1 cellular context compared by ENCODE assay signal in genomic region chr11:126115820-126116319, GRCh38.
TF ChIP-seq lines count a peak whose summit lies in the region.

No MANE protein-coding gene starts in this region.

TF ChIP-seq in HepG2, 621 proteins besides CTCF, POLR2A, EP300 and RAD21 (continued from another document and continues in another):
- peak; percentile 62; the same call in 1 of the 2 replicates for TF ChIP-seq ZBED4 (CRISPR knock-in tag; IDR thresholded peaks at IDR 0.05; ENCODE audit: borderline replicate concordance)
- TF ChIP-seq ZNF3 (CRISPR knock-in tag; IDR thresholded peaks at IDR 0.05): no peak; the same call in 1 of the 2 replicates
- peak; percentile 72 for TF ChIP-seq FOXA1 (IDR thresholded peaks at IDR 0.05)
- peak; percentile 98 for TF ChIP-seq FOXA1 (CRISPR knock-in tag; IDR thresholded peaks at IDR 0.05)
- TF ChIP-seq HOXA3 (CRISPR knock-in tag; IDR thresholded peaks at IDR 0.05): peak; percentile 60; the same call in 1 of the 2 replicates
- peak; percentile 68; the same call in 1 of the 2 replicates for TF ChIP-seq MYNN (CRISPR knock-in tag; IDR thresholded peaks at IDR 0.05; ENCODE audit: low read depth)
- TF ChIP-seq IRF1 (CRISPR knock-in tag; IDR thresholded peaks at IDR 0.05; ENCODE audit: low read depth): 0 out of 2 replicates have a peak, but pooled peaks have one; percentile 27
- peak; percentile 86; the same call in 1 of the 2 replicates for TF ChIP-seq SKIL (CRISPR knock-in tag; IDR thresholded peaks at IDR 0.05; ENCODE audit: borderline replicate concordance)
- peak; percentile 27 for TF ChIP-seq TCF7 (IDR thresholded peaks at IDR 0.05; ENCODE audit: low read depth)
- peak; percentile 89 for TF ChIP-seq MED1 (CRISPR knock-in tag; IDR thresholded peaks at IDR 0.05)
- peak; percentile 87; the same call in 1 of the 2 replicates for TF ChIP-seq FOXO1 (CRISPR knock-in tag; IDR thresholded peaks at IDR 0.05)
- TF ChIP-seq TOPORS (CRISPR knock-in tag; IDR thresholded peaks at IDR 0.05): no peak
- TF ChIP-seq NFKBIZ (CRISPR knock-in tag; IDR thresholded peaks at IDR 0.05): peak; percentile 70; the same call in 1 of the 2 replicates
- TF ChIP-seq, protein P1, sequence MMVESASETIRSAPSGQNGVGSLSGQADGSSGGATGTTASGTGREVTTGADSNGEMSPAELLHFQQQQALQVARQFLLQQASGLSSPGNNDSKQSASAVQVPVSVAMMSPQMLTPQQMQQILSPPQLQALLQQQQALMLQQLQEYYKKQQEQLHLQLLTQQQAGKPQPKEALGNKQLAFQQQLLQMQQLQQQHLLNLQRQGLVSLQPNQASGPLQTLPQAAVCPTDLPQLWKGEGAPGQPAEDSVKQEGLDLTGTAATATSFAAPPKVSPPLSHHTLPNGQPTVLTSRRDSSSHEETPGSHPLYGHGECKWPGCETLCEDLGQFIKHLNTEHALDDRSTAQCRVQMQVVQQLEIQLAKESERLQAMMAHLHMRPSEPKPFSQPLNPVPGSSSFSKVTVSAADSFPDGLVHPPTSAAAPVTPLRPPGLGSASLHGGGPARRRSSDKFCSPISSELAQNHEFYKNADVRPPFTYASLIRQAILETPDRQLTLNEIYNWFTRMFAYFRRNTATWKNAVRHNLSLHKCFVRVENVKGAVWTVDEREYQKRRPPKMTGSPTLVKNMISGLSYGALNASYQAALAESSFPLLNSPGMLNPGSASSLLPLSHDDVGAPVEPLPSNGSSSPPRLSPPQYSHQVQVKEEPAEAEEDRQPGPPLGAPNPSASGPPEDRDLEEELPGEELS (CRISPR knock-in tag; IDR thresholded peaks at IDR 0.05): peak; percentile 95
- peak; percentile 62 for TF ChIP-seq UBTF (CRISPR knock-in tag; IDR thresholded peaks at IDR 0.05)
- TF ChIP-seq ZNF124 (CRISPR knock-in tag; IDR thresholded peaks at IDR 0.05): peak; percentile 52
- peak; percentile 84; the same call in 1 of the 2 replicates for TF ChIP-seq ZKSCAN8 (CRISPR knock-in tag; IDR thresholded peaks at IDR 0.05; ENCODE audit: borderline replicate concordance)
- TF ChIP-seq NCOR1 (IDR thresholded peaks at IDR 0.05; ENCODE audit: borderline replicate concordance, low read length): peak; percentile 19; the same call in 1 of the 2 replicates
- TF ChIP-seq, protein P2, sequence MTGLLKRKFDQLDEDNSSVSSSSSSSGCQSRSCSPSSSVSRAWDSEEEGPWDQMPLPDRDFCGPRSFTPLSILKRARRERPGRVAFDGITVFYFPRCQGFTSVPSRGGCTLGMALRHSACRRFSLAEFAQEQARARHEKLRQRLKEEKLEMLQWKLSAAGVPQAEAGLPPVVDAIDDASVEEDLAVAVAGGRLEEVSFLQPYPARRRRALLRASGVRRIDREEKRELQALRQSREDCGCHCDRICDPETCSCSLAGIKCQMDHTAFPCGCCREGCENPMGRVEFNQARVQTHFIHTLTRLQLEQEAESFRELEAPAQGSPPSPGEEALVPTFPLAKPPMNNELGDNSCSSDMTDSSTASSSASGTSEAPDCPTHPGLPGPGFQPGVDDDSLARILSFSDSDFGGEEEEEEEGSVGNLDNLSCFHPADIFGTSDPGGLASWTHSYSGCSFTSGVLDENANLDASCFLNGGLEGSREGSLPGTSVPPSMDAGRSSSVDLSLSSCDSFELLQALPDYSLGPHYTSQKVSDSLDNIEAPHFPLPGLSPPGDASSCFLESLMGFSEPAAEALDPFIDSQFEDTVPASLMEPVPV (CRISPR knock-in tag; IDR thresholded peaks at IDR 0.05): peak; percentile 75; the same call in 1 of the 2 replicates
- TF ChIP-seq LBX2 (CRISPR knock-in tag; IDR thresholded peaks at IDR 0.05; ENCODE audit: borderline replicate concordance): 0 out of 2 replicates have a peak, but pooled peaks have one; percentile 25
- TF ChIP-seq, protein P3, sequence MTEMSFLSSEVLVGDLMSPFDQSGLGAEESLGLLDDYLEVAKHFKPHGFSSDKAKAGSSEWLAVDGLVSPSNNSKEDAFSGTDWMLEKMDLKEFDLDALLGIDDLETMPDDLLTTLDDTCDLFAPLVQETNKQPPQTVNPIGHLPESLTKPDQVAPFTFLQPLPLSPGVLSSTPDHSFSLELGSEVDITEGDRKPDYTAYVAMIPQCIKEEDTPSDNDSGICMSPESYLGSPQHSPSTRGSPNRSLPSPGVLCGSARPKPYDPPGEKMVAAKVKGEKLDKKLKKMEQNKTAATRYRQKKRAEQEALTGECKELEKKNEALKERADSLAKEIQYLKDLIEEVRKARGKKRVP (CRISPR knock-in tag; IDR thresholded peaks at IDR 0.05): 0 out of 4 replicates have a peak, but pooled peaks of 1 of the 2 experiments have one; percentile 11
- TF ChIP-seq ZFP91 (CRISPR knock-in tag; IDR thresholded peaks at IDR 0.05; ENCODE audit: borderline replicate concordance): peak; percentile 69
- TF ChIP-seq ZNF205 (CRISPR knock-in tag; IDR thresholded peaks at IDR 0.05): 0 out of 2 replicates have a peak, but pooled peaks have one; percentile 48
- peak; percentile 28; the same call in 1 of the 2 replicates for TF ChIP-seq NRL (CRISPR knock-in tag; IDR thresholded peaks at IDR 0.05; ENCODE audit: borderline replicate concordance)
- TF ChIP-seq TMF1 (CRISPR knock-in tag; IDR thresholded peaks at IDR 0.05; ENCODE audit: low read depth): no peak
- TF ChIP-seq TFDP2 (CRISPR knock-in tag; IDR thresholded peaks at IDR 0.05): peak; percentile 31
- TF ChIP-seq, protein P4, sequence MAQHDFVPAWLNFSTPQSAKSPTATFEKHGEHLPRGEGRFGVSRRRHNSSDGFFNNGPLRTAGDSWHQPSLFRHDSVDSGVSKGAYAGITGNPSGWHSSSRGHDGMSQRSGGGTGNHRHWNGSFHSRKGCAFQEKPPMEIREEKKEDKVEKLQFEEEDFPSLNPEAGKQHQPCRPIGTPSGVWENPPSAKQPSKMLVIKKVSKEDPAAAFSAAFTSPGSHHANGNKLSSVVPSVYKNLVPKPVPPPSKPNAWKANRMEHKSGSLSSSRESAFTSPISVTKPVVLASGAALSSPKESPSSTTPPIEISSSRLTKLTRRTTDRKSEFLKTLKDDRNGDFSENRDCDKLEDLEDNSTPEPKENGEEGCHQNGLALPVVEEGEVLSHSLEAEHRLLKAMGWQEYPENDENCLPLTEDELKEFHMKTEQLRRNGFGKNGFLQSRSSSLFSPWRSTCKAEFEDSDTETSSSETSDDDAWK (CRISPR knock-in tag; IDR thresholded peaks at IDR 0.05): no peak
- peak; percentile 61; the same call in 1 of the 2 replicates for TF ChIP-seq SIN3A (IDR thresholded peaks at IDR 0.05; ENCODE audit: borderline replicate concordance, low read depth, low read length)
- TF ChIP-seq HDAC1 (CRISPR knock-in tag; IDR thresholded peaks at IDR 0.05): peak; percentile 93
- TF ChIP-seq, protein P5, sequence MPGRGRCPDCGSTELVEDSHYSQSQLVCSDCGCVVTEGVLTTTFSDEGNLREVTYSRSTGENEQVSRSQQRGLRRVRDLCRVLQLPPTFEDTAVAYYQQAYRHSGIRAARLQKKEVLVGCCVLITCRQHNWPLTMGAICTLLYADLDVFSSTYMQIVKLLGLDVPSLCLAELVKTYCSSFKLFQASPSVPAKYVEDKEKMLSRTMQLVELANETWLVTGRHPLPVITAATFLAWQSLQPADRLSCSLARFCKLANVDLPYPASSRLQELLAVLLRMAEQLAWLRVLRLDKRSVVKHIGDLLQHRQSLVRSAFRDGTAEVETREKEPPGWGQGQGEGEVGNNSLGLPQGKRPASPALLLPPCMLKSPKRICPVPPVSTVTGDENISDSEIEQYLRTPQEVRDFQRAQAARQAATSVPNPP (CRISPR knock-in tag; IDR thresholded peaks at IDR 0.05): no peak
- peak; percentile 41; the same call in 1 of the 2 replicates for TF ChIP-seq ZNF350 (CRISPR knock-in tag; IDR thresholded peaks at IDR 0.05; ENCODE audit: borderline replicate concordance, low read depth)
